36 cellular contexts compared by ENCODE assay signal in the genomic region with DNA sequence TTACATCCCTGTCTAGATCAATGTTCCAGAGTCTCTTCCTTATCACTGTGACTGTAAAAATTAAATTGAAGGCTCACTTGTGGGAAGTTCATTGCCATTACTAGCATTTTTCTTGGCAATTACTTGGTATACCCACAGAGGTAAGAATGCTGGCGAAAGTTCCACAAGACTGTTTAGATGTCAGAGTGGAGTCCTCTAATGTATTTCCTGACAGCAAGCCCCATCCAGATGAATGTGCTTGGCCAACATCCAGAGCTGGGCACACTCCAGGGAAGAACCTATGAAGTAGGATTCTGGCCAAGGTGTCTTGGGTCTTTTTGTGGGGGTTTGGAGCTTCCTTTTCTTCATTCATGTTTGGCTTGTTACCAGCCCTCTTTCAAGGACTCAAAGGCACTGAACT.
"Had no signal": no experiment of that assay in that cellular context is flagged by ENCODE, and none has a peak within 500 bp of the region (broad histone marks: within the 10 kb centered on the region; RNA-seq: fewer than 3 reads in every experiment).

No MANE protein-coding gene starts in this region.

- H3K36me3 ChIP-seq: breast epithelium, Peyer's patch, SJSA1, WERI-Rb-1 had no signal

- H3K4me3 ChIP-seq: breast epithelium, Peyer's patch, SJSA1 had no signal

- H3K27ac ChIP-seq: breast epithelium, KMS-11, Peyer's patch, SJSA1, WERI-Rb-1 had no signal

- H3K27me3 ChIP-seq: breast epithelium, Peyer's patch, SJSA1 had no signal

- ATAC-seq: activated T-cell treated with anti-CD3 and anti-CD28 coated beads, Interleukin-2, amount 50 U/mL, for 72 hours; activated T-helper 17 cell treated with anti-CD3 and anti-CD28 coated beads, Interleukin-2, amount 50 U/mL, for 72 hours; PC-3 had no signal

- DNase-seq: activated CD4-positive, alpha-beta memory T cell treated with anti-CD3 and anti-CD28 coated beads, Interleukin-2, amount 10 ng/mL, durations not matched to agents 7 days and 5 days; activated CD4-positive, alpha-beta T cell treated with anti-CD3 and anti-CD28 coated beads for 1 hour; activated CD4-positive, alpha-beta T cell treated with anti-CD3 and anti-CD28 coated beads for 48 hours; activated CD4-positive, CD25-positive, alpha-beta regulatory T cell; activated effector memory CD4-positive, alpha-beta T cell treated with anti-CD3 and anti-CD28 coated beads, Interleukin-2, amount 50 U/mL, for 16 hours; activated naive CD4-positive, alpha-beta T cell; activated naive CD4-positive, alpha-beta T cell treated with anti-CD3 and anti-CD28 coated beads, Interleukin-2, amount 50 U/mL, for 16 hours; activated naive CD8-positive, alpha-beta T cell treated with anti-CD3 and anti-CD28 coated beads for 36 hours; activated T-cell treated with anti-CD3 and anti-CD28 coated beads, Interleukin-2, amount 50 U/mL, for 1 hour; activated T-cell treated with anti-CD3 and anti-CD28 coated beads, Interleukin-2, amount 50 U/mL, for 72 hours; amniotic stem cell; aorta; cortex of kidney; NCI-H1048; NCI-H1105 treated with DMSO at 0.1 percent for 48 hours; NCI-H1436 treated with DMSO at 0.1 percent for 48 hours; NCI-H1694 treated with DMSO at 0.1 percent for 48 hours; NCI-H2029; NCI-H345; NCI-H510A treated with DMSO at 0.1 percent for 48 hours; NCI-H526 treated with DMSO at 0.1 percent for 48 hours; NCI-H82; NK-92 treated with Interleukin-12 subunit alpha and Interleukin-12 subunit beta, amount 100 ng/mL, for 24 hours; PC-3; Peyer's patch; RPMI8226; SHP77 treated with DMSO at 0.1 percent for 48 hours; SW 1271; T-helper 1 cell; T-helper 2 cell; T-helper 9 cell; WERI-Rb-1 had no signal

- H3K9me3 ChIP-seq: Peyer's patch, SJSA1 had no signal

- H3K4me1 ChIP-seq: breast epithelium, Peyer's patch, SJSA1 had no signal
